In genomic region chr3:125212509-125213372, GRCh38 we compare ENCODE assay signal across 8 cellular contexts. TPM values are rescaled to one million over a fixed set of nuclear protein-coding genes. Genes with fewer than 3 reads are reported as not detected.
DNase-seq lines count a peak whose midpoint lies in the region; ATAC-seq and TF ChIP-seq lines count a peak whose summit lies in the region.

Gene SLC12A8, minus strand, starts transcription at chr3:125212748. Its CDS starts 1,399 bp downstream, at chr3:125211349.

- no peak for TF ChIP-seq EP300 in upper lobe of left lung (IDR thresholded peaks at IDR 0.05)

- DNase-seq in Right ventricle myocardium inferior (ENCODE audit: missing footprints) = peak; percentile 63
- no peak for DNase-seq in cardiac septum (ENCODE audit: low spot score)
- no peak for DNase-seq in mammary epithelial cell
- DNase-seq in lower lobe of right lung = no peak
- DNase-seq in upper lobe of left lung = peak; percentile 34 to 87
- DNase-seq in NCI-H1436 treated with DMSO at 0.1 percent for 48 hours (lab: John Stamatoyannopoulos, UW) = no peak
- DNase-seq in glomerular visceral epithelial cell (ENCODE audit: extremely low spot score) = no peak

- TF ChIP-seq POLR2A in upper lobe of left lung (IDR thresholded peaks at IDR 0.05) = no peak

- no peaks in the 10 kb centered on the region for H3K79me2 ChIP-seq in mammary epithelial cell (ENCODE audit: insufficient read depth, low read length)

- peak within 1 kb of the TSS; percentile 96 for H2AFZ ChIP-seq in mammary epithelial cell (ENCODE audit: low read depth, low read length)

- CTCF ChIA-PET in mammary epithelial cell (lab: Charles Lee; ENCODE audit: low non-redundant PET) = no interaction called here

- H3K36me3 ChIP-seq in mammary epithelial cell (ENCODE audit: insufficient read depth, low read length) = no peaks in the 10 kb centered on the region
- no peaks in the 10 kb centered on the region for H3K36me3 ChIP-seq in lower lobe of right lung
- no peaks in the 10 kb centered on the region for H3K36me3 ChIP-seq in upper lobe of left lung

- H3K4me1 ChIP-seq in mammary epithelial cell (ENCODE audit: insufficient read depth, low read length) = peaks cover 10% of the 10 kb centered on the region
- H3K4me1 ChIP-seq in lower lobe of right lung = peaks cover 12% of the 10 kb centered on the region
- peaks cover 9 to 21% (median 15%) of the 10 kb centered on the region in 4 donors for H3K4me1 ChIP-seq in upper lobe of left lung

- intact Hi-C loops in Right ventricle myocardium inferior (cut with DNase I) (no loop called here), cardiac septum (cut with DNase I) (no loop called here), mammary epithelial cell (cut with micrococcal nuclease) (loop anchor here (5.0 to 10.0 kb wide), 2 partner anchors 162 to 225 kb away; partner anchors contain the start of gene ZNF148), lower lobe of right lung (cut with DNase I) (no loop called here)

- H4K20me1 ChIP-seq in mammary epithelial cell (ENCODE audit: insufficient read depth, low read length) = no peaks in the 10 kb centered on the region

- H3K9me3 ChIP-seq in mammary epithelial cell (replicated peaks; ENCODE audit: insufficient read depth, low read length) = no peaks in the 10 kb centered on the region
- no peaks in the 10 kb centered on the region for H3K9me3 ChIP-seq in lower lobe of right lung
- H3K9me3 ChIP-seq in upper lobe of left lung = no peaks in the 10 kb centered on the region

- BruUV-seq in mammary epithelial cell (replicated peaks; lab: Mats Ljungman, UMichigan) = no TSS peak

- H3K4me3 ChIP-seq in mammary epithelial cell (replicated peaks in 1 of 3; ENCODE audit: insufficient read depth in 1 of 3, low read depth in 2 of 3, low read length in 3 of 3) (peak within 1 kb of the TSS; percentile 40 to 54 (median 44)), lower lobe of right lung (peak within 1 kb of the TSS; percentile 60), upper lobe of left lung (peak within 1 kb of the TSS; percentile 31 to 68 (median 63))

- 32% methylated on average over 16 of the region's 55 CpGs for WGBS in mammary epithelial cell (ENCODE audit: low coverage, missing lambda C conversion rate)
- whole genome bisulfite sequencing in upper lobe of left lung, 2 donors = 20 to 35% methylated on average over 7 to 24 of the region's 55 CpGs

- dilution Hi-C loops in mammary epithelial cell (cut with HindIII; ENCODE audit: low sequenced_read_pairs) = no loop called here

- H3K27me3 ChIP-seq in mammary epithelial cell (ENCODE audit: insufficient read depth, low read length) (no peaks in the 10 kb centered on the region), lower lobe of right lung (ENCODE audit: low read depth) (peaks cover 33% of the 10 kb centered on the region), upper lobe of left lung (peaks cover 0 to 17% (median 8%) of the 10 kb centered on the region in 4 donors)

- no peak within 1 kb of the TSS for H3K27ac ChIP-seq in mammary epithelial cell (ENCODE audit: insufficient read depth, low read depth, low read length)
- peak within 1 kb of the TSS; percentile 36 for H3K27ac ChIP-seq in lower lobe of right lung
- peak within 1 kb of the TSS in 2 of 4 donors; percentile 39 to 48 for H3K27ac ChIP-seq in upper lobe of left lung

- peak within 1 kb of the TSS; percentile 94 for H3K4me2 ChIP-seq in mammary epithelial cell (ENCODE audit: insufficient read depth, low read depth, low read length)

- ATAC-seq in Right ventricle myocardium inferior = peak; percentile 48
- peak; percentile 73 to 90 for ATAC-seq in lower lobe of right lung
- ATAC-seq in upper lobe of left lung (ENCODE audit: low FRiP score in 2 of 2) = peak; percentile 54 to 59
- no peak for ATAC-seq in GM18907 (IDR thresholded peaks at IDR 0.05; ENCODE audit: unreplicated experiment)

- in situ Hi-C loops in mammary epithelial cell (cut with MboI; ENCODE audit: low sequenced_read_pairs in 2 of 2) = no loop called here

- no peak for TF ChIP-seq CTCF in mammary epithelial cell (conservative IDR thresholded peaks at IDR 0.05 in 1 of 2, IDR thresholded peaks at IDR 0.05 in 1 of 2; ENCODE audit: extremely low read depth in 1 of 2, insufficient read depth in 1 of 2, low read depth in 1 of 2, low read length in 2 of 2)
- no peak for TF ChIP-seq CTCF in lower lobe of right lung (IDR thresholded peaks at IDR 0.05)
- TF ChIP-seq CTCF in upper lobe of left lung (IDR thresholded peaks at IDR 0.05) = no peak

- H3K9ac ChIP-seq in mammary epithelial cell (ENCODE audit: insufficient read depth, low read length) = no peak within 1 kb of the TSS

RNA-seq across cellular contexts. Expression of gene SLC12A8, which starts in this region (rescaled TPM):
- total RNA-seq in Right ventricle myocardium inferior (0.19 TPM), cardiac septum (0.51 TPM), mammary epithelial cell (10 to 100 TPM; 12.5 to 24.8 TPM), lower lobe of right lung (9.1 TPM), upper lobe of left lung (10 to 100 TPM in 5 of 6 donors, 1 to 10 TPM in 1; 6.7 to 34.6 (median 15.0) TPM)
- polyA plus RNA-seq in mammary epithelial cell = 7.5 TPM
- 10.9 TPM for polyA minus RNA-seq in mammary epithelial cell

Comparison
In these comparisons a context has a peak if more than half of its experiments do, and no peak if none do; other contexts are left out.
1. Peak in DNase-seq and ATAC-seq in Right ventricle myocardium inferior; RNA of the gene not detected or under 1 TPM.
2. DNase-seq: peak in upper lobe of left lung (2 of 2); none in cardiac septum (single experiment), mammary epithelial cell (single experiment), lower lobe of right lung (single experiment), NCI-H1436 treated with DMSO at 0.1 percent for 48 hours (single experiment) and glomerular visceral epithelial cell (single experiment).
3. Peak in every context shown above with its lines, with median percentiles within 50 percentile points of each other: H3K4me3 ChIP-seq.